In the genomic region with DNA sequence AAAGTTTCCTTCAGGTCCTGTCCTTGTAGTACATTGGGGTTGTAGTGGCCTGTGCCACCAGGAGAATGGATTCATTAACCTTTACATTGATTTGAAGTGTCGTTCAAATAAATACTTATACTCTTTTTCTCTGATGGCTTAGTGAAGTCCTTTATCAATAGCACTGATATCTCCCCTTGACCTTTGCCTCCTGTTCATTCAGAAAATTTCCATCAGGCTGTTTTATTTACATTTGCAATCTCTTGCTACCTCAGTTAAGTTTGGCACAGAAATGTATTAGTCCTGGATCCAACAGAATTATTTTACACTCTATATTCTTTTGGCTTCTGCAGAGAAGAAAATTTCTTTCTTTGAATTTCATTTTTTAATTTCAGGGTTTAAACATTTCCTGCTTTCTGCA, we compare ENCODE assay signal across 21 cellular contexts.
"Had no signal": no experiment of that assay in that cellular context is flagged by ENCODE, and none has a peak within 500 bp of the region (broad histone marks: within the 10 kb centered on the region; RNA-seq: fewer than 3 reads in every experiment).

No MANE protein-coding gene starts in this region.

- H3K4me1 Mint-ChIP-seq: memory B cell had no signal

- H3K36me3 Mint-ChIP-seq: memory B cell had no signal

- H3K36me3 ChIP-seq: colonic mucosa, lower lobe of right lung had no signal

- DNase-seq: colonic mucosa; cortex of kidney; effector CD8-positive, alpha-beta T cell; effector memory CD8-positive, alpha-beta T cell; foreskin keratinocyte; heart left ventricle; hypothalamus; left cardiac atrium; left ventricle myocardium inferior; lower lobe of right lung; mesendoderm; midbrain had no signal

- H3K27me3 ChIP-seq: colonic mucosa, esophagus muscularis mucosa, foreskin keratinocyte, gastroesophageal sphincter, heart left ventricle, hepatocyte had no signal

- H3K4me1 ChIP-seq: colonic mucosa, esophagus muscularis mucosa, foreskin keratinocyte, gastroesophageal sphincter, lower lobe of right lung had no signal

- H3K27me3 Mint-ChIP-seq: effector memory CD8-positive, alpha-beta T cell; memory B cell had no signal

- H3K9me3 Mint-ChIP-seq: effector memory CD8-positive, alpha-beta T cell had no signal

- H3K27ac Mint-ChIP-seq: dendritic cell treated with granulocyte-macrophage colony-stimulating factor and Interleukin-4, amounts not matched to agents 40 ng/mL and 50 ng/mL, for 4 days; effector memory CD8-positive, alpha-beta T cell; memory B cell had no signal

- H3K4me3 ChIP-seq: colonic mucosa, esophagus muscularis mucosa, gastroesophageal sphincter, heart left ventricle, hepatocyte, left ventricle myocardium inferior, lower lobe of right lung had no signal

- H3K9me3 ChIP-seq: colonic mucosa, esophagus muscularis mucosa, gastroesophageal sphincter, lower lobe of right lung had no signal

- H3K27ac ChIP-seq: colonic mucosa, esophagus muscularis mucosa, foreskin keratinocyte, gastroesophageal sphincter, heart left ventricle, hepatocyte, left ventricle myocardium inferior, lower lobe of right lung had no signal

- ATAC-seq: effector memory CD8-positive, alpha-beta T cell; foreskin keratinocyte; gastroesophageal sphincter; heart left ventricle; left cardiac atrium; lower lobe of right lung had no signal

- H3K4me3 Mint-ChIP-seq: dendritic cell treated with granulocyte-macrophage colony-stimulating factor and Interleukin-4, amounts not matched to agents 40 ng/mL and 50 ng/mL, for 4 days; effector memory CD8-positive, alpha-beta T cell; memory B cell had no signal

- FAIRE-seq: endothelial cell of umbilical vein, frontal cortex, islet of Langerhans, keratinocyte had no signal
